In the genomic region with DNA sequence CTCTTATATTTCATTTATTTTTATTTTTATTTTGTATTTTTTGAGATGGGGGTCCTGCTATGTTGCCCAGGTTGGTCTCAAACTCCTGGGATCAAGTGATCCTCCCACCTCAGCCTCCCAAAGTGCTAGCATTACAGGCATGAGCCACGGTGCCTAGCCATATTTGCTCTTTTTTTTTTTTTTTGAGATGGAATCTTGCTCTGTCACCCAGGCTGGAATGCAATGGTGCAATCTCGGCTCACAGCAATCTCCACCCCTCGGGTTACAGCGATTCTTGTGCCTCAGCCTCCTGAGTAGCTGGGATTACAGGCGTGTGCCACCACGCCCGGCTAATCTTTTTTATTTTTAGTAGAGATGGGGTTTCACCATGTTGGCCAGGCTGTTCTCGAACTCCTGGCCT, we compare ENCODE assay signal across 3 cellular contexts. TPM values are rescaled to one million over a fixed set of nuclear protein-coding genes. Genes with fewer than 3 reads are reported as not detected.
"Had no signal": no experiment of that assay in that cellular context is flagged by ENCODE, and none has a peak within 500 bp of the region (broad histone marks: within the 10 kb centered on the region; RNA-seq: fewer than 3 reads in every experiment).

No MANE protein-coding gene starts in this region.

RNA-seq across cellular contexts. Expression of gene TFCP2L1, which starts 46.3 kb away (rescaled TPM):
- total RNA-seq: naive thymus-derived CD8-positive, alpha-beta T cell; neural crest cell had no signal
- polyA plus RNA-seq: smooth muscle cell had no signal
